14 cellular contexts compared by ENCODE assay signal in genomic region chr14:22478670-22479069, GRCh38.
DNase-seq lines count a peak whose midpoint lies in the region; TF ChIP-seq lines count a peak whose summit lies in the region.
"Had no signal": no experiment of that assay in that cellular context is flagged by ENCODE, and none has a peak within 500 bp of the region (broad histone marks: within the 10 kb centered on the region; RNA-seq: fewer than 3 reads in every experiment).

No MANE protein-coding gene starts in this region.

- no peaks in the 10 kb centered on the region for H3K27me3 Mint-ChIP-seq in activated naive CD4-positive, alpha-beta T cell treated with anti-CD3 and anti-CD28 coated beads, Interleukin-2, amount 50 U/mL, for 24 hours
- H3K27me3 Mint-ChIP-seq: central memory CD8-positive, alpha-beta T cell had no signal

- no peak for DNase-seq in activated naive CD4-positive, alpha-beta T cell (lab: John Stamatoyannopoulos, UW)
- DNase-seq in NCI-H524 treated with DMSO at 0.1 percent for 48 hours (lab: John Stamatoyannopoulos, UW) (peak; percentile 17), dermis microvascular lymphatic vessel endothelial cell (ENCODE audit: low read depth in 2 of 2) (peak; percentile 9 to 19), suprapubic skin (ENCODE audit: low spot score in 2 of 2) (no peak), NCI-H774 (lab: John Stamatoyannopoulos, UW) (no peak), NCI-H2107 treated with DMSO at 0.1 percent for 48 hours (lab: John Stamatoyannopoulos, UW; ENCODE audit: unreplicated experiment) (no peak)
- DNase-seq in stimulated activated naive CD4-positive, alpha-beta T cell treated with Interleukin-2 at 50 U/mL for 16 hours (lab: John Stamatoyannopoulos, UW): no peak
- DNase-seq: foreskin fibroblast, left lung, NCI-H1694 treated with DMSO at 0.1 percent for 48 hours had no signal

- H3K4me1 ChIP-seq in suprapubic skin: peaks cover 62% of the 10 kb centered on the region
- H3K4me1 ChIP-seq: left lung had no signal

- TF ChIP-seq EP300 in suprapubic skin (IDR thresholded peaks at IDR 0.05): no peak

- no peaks in the 10 kb centered on the region for H3K9me3 ChIP-seq in suprapubic skin
- H3K9me3 ChIP-seq: left lung, psoas muscle had no signal

- WGBS in suprapubic skin: 37% methylated on average over 3 of the region's 3 CpGs

- H3K4me3 ChIP-seq in suprapubic skin: no peak overlapping the region
- H3K4me3 ChIP-seq: left lung, psoas muscle had no signal

- no peaks in the 10 kb centered on the region for H3K9me3 Mint-ChIP-seq in activated naive CD4-positive, alpha-beta T cell treated with anti-CD3 and anti-CD28 coated beads, Interleukin-2, amount 50 U/mL, for 24 hours
- H3K9me3 Mint-ChIP-seq: CD14-positive monocyte; central memory CD8-positive, alpha-beta T cell had no signal

- no peaks in the 10 kb centered on the region for H3K36me3 ChIP-seq in suprapubic skin
- H3K36me3 ChIP-seq: left lung had no signal

- H3K27me3 ChIP-seq in suprapubic skin: no peaks in the 10 kb centered on the region
- H3K27me3 ChIP-seq: left lung had no signal

- H3K27ac Mint-ChIP-seq in activated naive CD4-positive, alpha-beta T cell treated with anti-CD3 and anti-CD28 coated beads, Interleukin-2, amount 50 U/mL, for 24 hours: no peak overlapping the region

- peak overlapping the region; percentile 65 for H3K27ac ChIP-seq in suprapubic skin
- H3K27ac ChIP-seq: left lung, psoas muscle had no signal

- no peaks in the 10 kb centered on the region for H3K36me3 Mint-ChIP-seq in activated naive CD4-positive, alpha-beta T cell treated with anti-CD3 and anti-CD28 coated beads, Interleukin-2, amount 50 U/mL, for 24 hours
- H3K36me3 Mint-ChIP-seq: CD14-positive monocyte had no signal

- no peak for TF ChIP-seq CTCF in suprapubic skin (IDR thresholded peaks at IDR 0.05)

- H3K4me1 Mint-ChIP-seq in activated naive CD4-positive, alpha-beta T cell treated with anti-CD3 and anti-CD28 coated beads, Interleukin-2, amount 50 U/mL, for 24 hours: peaks cover 3% of the 10 kb centered on the region
- H3K4me1 Mint-ChIP-seq: central memory CD8-positive, alpha-beta T cell had no signal

- no peak for TF ChIP-seq POLR2A in suprapubic skin (IDR thresholded peaks at IDR 0.05)

- H3K4me3 Mint-ChIP-seq in activated naive CD4-positive, alpha-beta T cell treated with anti-CD3 and anti-CD28 coated beads, Interleukin-2, amount 50 U/mL, for 24 hours: peak overlapping the region; percentile 83
- H3K4me3 Mint-ChIP-seq: CD14-positive monocyte; central memory CD8-positive, alpha-beta T cell had no signal

Comparison
In these comparisons a context has a peak if more than half of its experiments do, and no peak if none do; other contexts are left out.
1. DNase-seq: peak in NCI-H524 treated with DMSO at 0.1 percent for 48 hours (single experiment) and dermis microvascular lymphatic vessel endothelial cell (2 of 2); none in activated naive CD4-positive, alpha-beta T cell (0 of 4), suprapubic skin (0 of 2), NCI-H774 (single experiment), stimulated activated naive CD4-positive, alpha-beta T cell treated with Interleukin-2 at 50 U/mL for 16 hours (single experiment) and NCI-H2107 treated with DMSO at 0.1 percent for 48 hours (single experiment).